ENCODE assay signal across 28 cellular contexts in the genomic region with DNA sequence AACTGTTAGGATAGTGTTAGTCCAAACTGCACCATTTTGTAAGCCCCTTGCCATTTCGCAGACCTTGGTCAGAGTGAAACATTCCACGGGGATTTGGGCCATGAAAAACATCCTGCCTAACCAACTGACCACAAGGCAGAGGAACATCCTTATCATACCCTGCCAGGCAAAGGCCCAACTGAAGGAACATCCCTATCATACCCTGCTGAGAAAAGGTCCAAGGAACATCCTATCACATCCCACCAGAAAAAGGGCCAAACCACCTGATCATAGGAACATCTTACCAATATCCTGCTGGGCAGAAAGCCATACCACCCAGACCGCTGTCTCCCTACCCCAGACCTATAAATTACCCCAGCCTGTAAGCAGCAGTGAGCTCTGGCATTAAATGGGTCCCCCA. TPM values are rescaled to one million over a fixed set of nuclear protein-coding genes. Genes with fewer than 3 reads are reported as not detected.
"Had no signal": no experiment of that assay in that cellular context is flagged by ENCODE, and none has a peak within 500 bp of the region (broad histone marks: within the 10 kb centered on the region; RNA-seq: fewer than 3 reads in every experiment).

No MANE protein-coding gene starts in this region.

- DNase-seq: activated CD4-positive, alpha-beta T cell treated with anti-CD3 and anti-CD28 coated beads for 48 hours; activated CD4-positive, alpha-beta T cell treated with anti-CD3 and anti-CD28 coated beads, Interleukin-2, amount 50 U/mL, for 1 hour; activated CD4-positive, alpha-beta T cell treated with anti-CD3 and anti-CD28 coated beads, Interleukin-2, amount 50 U/mL, for 48 hours; activated CD8-positive, alpha-beta memory T cell treated with anti-CD3 and anti-CD28 coated beads for 24 hours; activated CD8-positive, alpha-beta T cell treated with anti-CD3 and anti-CD28 coated beads for 36 hours; activated effector memory CD4-positive, alpha-beta T cell treated with Interleukin-2 at 50 U/mL for 16 hours; activated gamma-delta T cell treated with Interleukin-2 at 50 U/mL for 16 hours; activated naive CD4-positive, alpha-beta T cell treated with anti-CD3 and anti-CD28 coated beads, Interleukin-2, amount 50 U/mL, for 16 hours; activated naive CD4-positive, alpha-beta T cell treated with Interleukin-2 at 50 U/mL for 16 hours; activated T-cell treated with anti-CD3 and anti-CD28 coated beads, Interleukin-2, amount 50 U/mL, for 4 hours; amygdala; aorta; body of pancreas; caudate nucleus; cortex of kidney; dermis blood vessel endothelial cell; effector CD4-positive, alpha-beta T cell; esophagus squamous epithelium; foreskin melanocyte; hippocampal formation; T-helper 2 cell had no signal

- H3K36me3 ChIP-seq: esophagus squamous epithelium, gastroesophageal sphincter had no signal

- H3K27ac ChIP-seq: body of pancreas, epithelial cell of prostate, esophagus squamous epithelium, gastroesophageal sphincter, VCaP had no signal

- H3K4me1 ChIP-seq: body of pancreas, esophagus squamous epithelium, gastroesophageal sphincter had no signal

- ATAC-seq: activated CD8-positive, alpha-beta T cell treated with anti-CD3 and anti-CD28 coated beads for 36 hours; activated T-cell treated with anti-CD3 and anti-CD28 coated beads, Interleukin-2, amount 50 U/mL, for 4 hours; activated T-helper 17 cell treated with anti-CD3 and anti-CD28 coated beads, Interleukin-2, amount 50 U/mL, for 72 hours; body of pancreas; gastroesophageal sphincter; WTC11 had no signal

- H3K27me3 ChIP-seq: body of pancreas, gastroesophageal sphincter had no signal

- H3K9me3 ChIP-seq: esophagus squamous epithelium, gastroesophageal sphincter had no signal

- H3K4me3 ChIP-seq: body of pancreas, esophagus squamous epithelium, gastroesophageal sphincter had no signal

RNA-seq across cellular contexts. Expression of gene LRRC9, which starts 19.4 kb away (rescaled TPM):
- polyA plus RNA-seq: aorta, endothelial cell of umbilical vein, fibroblast of lung had no signal
